Comparison of ENCODE assay signal across 27 cellular contexts in the genomic region with DNA sequence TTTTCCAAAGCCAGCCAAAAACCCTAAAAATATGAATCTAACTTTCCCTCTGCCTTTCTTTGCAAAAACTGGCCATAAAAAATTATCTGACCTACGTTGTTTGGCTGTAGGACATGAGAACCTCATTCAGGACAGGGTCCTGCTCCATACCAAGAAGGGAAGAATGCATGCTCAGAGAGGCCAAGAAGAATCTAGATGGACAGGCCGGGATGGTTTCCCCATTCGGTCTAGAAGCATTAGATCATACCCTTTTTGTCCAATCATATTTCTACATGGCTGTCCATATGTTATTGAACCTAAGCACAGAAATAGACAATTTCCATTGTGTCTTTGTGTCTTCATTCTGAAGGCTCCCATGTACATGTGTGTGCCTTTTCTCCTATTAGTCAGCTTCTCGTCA.
"Had no signal": no experiment of that assay in that cellular context is flagged by ENCODE, and none has a peak within 500 bp of the region (broad histone marks: within the 10 kb centered on the region; RNA-seq: fewer than 3 reads in every experiment).

No MANE protein-coding gene starts in this region.

- H3K27ac ChIP-seq: colonic mucosa, coronary artery, dorsolateral prefrontal cortex, epithelial cell of prostate, esophagus muscularis mucosa, esophagus squamous epithelium, foreskin keratinocyte, gastrocnemius medialis, gastroesophageal sphincter, heart left ventricle, heart right ventricle had no signal

- FAIRE-seq: colon, endometrium, endothelial cell of umbilical vein, frontal cortex had no signal

- DNase-seq: colonic mucosa; cortex of kidney; dermis blood vessel endothelial cell; dorsolateral prefrontal cortex; effector CD4-positive, alpha-beta T cell; effector CD8-positive, alpha-beta T cell; effector memory CD4-positive, alpha-beta T cell; effector memory CD8-positive, alpha-beta T cell; endodermal cell; erythroblast; esophagus squamous epithelium; foreskin fibroblast; foreskin melanocyte; gastrocnemius medialis; glutamatergic neuron; head of caudate nucleus; heart left ventricle; heart right ventricle had no signal

- H3K4me3 ChIP-seq: colonic mucosa, coronary artery, dorsolateral prefrontal cortex, esophagus muscularis mucosa, esophagus squamous epithelium, gastrocnemius medialis, gastroesophageal sphincter, heart left ventricle, heart right ventricle had no signal

- H3K4me1 ChIP-seq: colonic mucosa, esophagus muscularis mucosa, esophagus squamous epithelium, gastrocnemius medialis, gastroesophageal sphincter, heart left ventricle, heart right ventricle had no signal

- H3K36me3 ChIP-seq: colonic mucosa, esophagus muscularis mucosa, esophagus squamous epithelium, gastrocnemius medialis, gastroesophageal sphincter, heart left ventricle, heart right ventricle had no signal

- H3K9me3 ChIP-seq: colonic mucosa, esophagus muscularis mucosa, esophagus squamous epithelium, gastrocnemius medialis, gastroesophageal sphincter, heart right ventricle had no signal

- H3K27me3 ChIP-seq: colonic mucosa, esophagus muscularis mucosa, esophagus squamous epithelium, foreskin keratinocyte, gastrocnemius medialis, gastroesophageal sphincter had no signal
